ENCODE assay signal across 13 cellular contexts in genomic region chr22:39839917-39840510, GRCh38. TPM values are rescaled to one million over a fixed set of nuclear protein-coding genes. Genes with fewer than 3 reads are reported as not detected.
DNase-seq lines count a peak whose midpoint lies in the region; ATAC-seq and TF ChIP-seq lines count a peak whose summit lies in the region.
"Had no signal": no experiment of that assay in that cellular context is flagged by ENCODE, and none has a peak within 500 bp of the region (broad histone marks: within the 10 kb centered on the region; RNA-seq: fewer than 3 reads in every experiment).

No MANE protein-coding gene starts in this region.

- H3K4me1 Mint-ChIP-seq in T-helper 2 cell treated with Interferon-gamma antibody and Interleukin-4, amounts not matched to agents 5 μg/mL and 100 μg/mL, for 36 hours (ENCODE audit: low read depth), result peaks cover 29% of the 10 kb centered on the region

- peak; percentile 13 for DNase-seq in GM20000 (ENCODE audit: low spot score)
- DNase-seq in T-helper 2 cell treated with Interferon-gamma antibody and Interleukin-4, amounts not matched to agents 5 μg/mL and 100 μg/mL, for 36 hours (ENCODE audit: low spot score), result peak; percentile 69
- peak; percentile 47 for DNase-seq in activated naive CD4-positive, alpha-beta T cell treated with anti-CD3 and anti-CD28 coated beads, Interleukin-2, amount 50 U/mL, for 16 hours
- peak in 2 of 3 donors; percentile 7 to 18 for DNase-seq in stimulated activated CD4-positive, alpha-beta T cell treated with anti-CD3 and anti-CD28 coated beads, TNF-alpha, amount 100 ng/mL, for 48 hours (ENCODE audit: low read depth in 3 of 3)
- DNase-seq in sciatic nerve (ENCODE audit: low spot score), result no peak
- DNase-seq in putamen (ENCODE audit: low spot score), result no peak
- DNase-seq: adrenal gland, Calu3, NCI-H1436 treated with DMSO at 0.1 percent for 48 hours, trophoblast cell had no signal

- intact Hi-C loops in sciatic nerve (cut with DNase I), result no loop called here

- H3K9me3 Mint-ChIP-seq in T-helper 2 cell treated with Interferon-gamma antibody and Interleukin-4, amounts not matched to agents 5 μg/mL and 100 μg/mL, for 36 hours, result no peaks in the 10 kb centered on the region
- H3K9me3 Mint-ChIP-seq: natural killer cell treated with Interleukin-12 subunit alpha and Interleukin-12 subunit beta and Interleukin-15 and Interleukin-18, amount 100 ng/mL, for 72 hours had no signal

- H3K36me3 Mint-ChIP-seq in T-helper 2 cell treated with Interferon-gamma antibody and Interleukin-4, amounts not matched to agents 5 μg/mL and 100 μg/mL, for 36 hours (ENCODE audit: low read depth), result no peaks in the 10 kb centered on the region
- H3K36me3 Mint-ChIP-seq: natural killer cell treated with Interleukin-12 subunit alpha and Interleukin-12 subunit beta and Interleukin-15 and Interleukin-18, amount 100 ng/mL, for 72 hours had no signal

- H3K27ac Mint-ChIP-seq in T-helper 2 cell treated with Interferon-gamma antibody and Interleukin-4, amounts not matched to agents 5 μg/mL and 100 μg/mL, for 36 hours, result peak overlapping the region; percentile 75

- ATAC-seq in GM19328 (IDR thresholded peaks at IDR 0.05; ENCODE audit: unreplicated experiment) (no peak), sciatic nerve (no peak), HG03354 (IDR thresholded peaks at IDR 0.05; ENCODE audit: poor library complexity, severe bottlenecking, unreplicated experiment) (no peak)

- no peak for TF ChIP-seq CTCF in GM20000 (IDR thresholded peaks at IDR 0.05; ENCODE audit: extremely low read depth, missing control alignments)

- peaks cover 24% of the 10 kb centered on the region for H3K27me3 Mint-ChIP-seq in T-helper 2 cell treated with Interferon-gamma antibody and Interleukin-4, amounts not matched to agents 5 μg/mL and 100 μg/mL, for 36 hours (ENCODE audit: low read depth)

- peak overlapping the region; percentile 22 for H3K4me3 Mint-ChIP-seq in T-helper 2 cell treated with Interferon-gamma antibody and Interleukin-4, amounts not matched to agents 5 μg/mL and 100 μg/mL, for 36 hours

RNA-seq across cellular contexts. Expression of gene ENTHD1, which starts 53.5 kb away (rescaled TPM):
- 4.9 TPM for total RNA-seq in sciatic nerve
- total RNA-seq: Calu3; natural killer cell treated with Interleukin-12 subunit alpha and Interleukin-12 subunit beta and Interleukin-15 and Interleukin-18, amount 100 ng/mL, for 72 hours had no signal

Comparison
In these comparisons a context has a peak if more than half of its experiments do, and no peak if none do; other contexts are left out.
1. DNase-seq: peak in GM20000 (single experiment), T-helper 2 cell treated with Interferon-gamma antibody and Interleukin-4, amounts not matched to agents 5 μg/mL and 100 μg/mL, for 36 hours (single experiment), activated naive CD4-positive, alpha-beta T cell treated with anti-CD3 and anti-CD28 coated beads, Interleukin-2, amount 50 U/mL, for 16 hours (single experiment) and stimulated activated CD4-positive, alpha-beta T cell treated with anti-CD3 and anti-CD28 coated beads, TNF-alpha, amount 100 ng/mL, for 48 hours (2 of 3); none in sciatic nerve (single experiment) and putamen (single experiment).